In genomic region chr1:170593612-170594011, GRCh38 we compare ENCODE assay signal across 17 cellular contexts.
DNase-seq lines count a peak whose midpoint lies in the region; ATAC-seq, FAIRE-seq and TF ChIP-seq lines count a peak whose summit lies in the region.
"Had no signal": no experiment of that assay in that cellular context is flagged by ENCODE, and none has a peak within 500 bp of the region (broad histone marks: within the 10 kb centered on the region; RNA-seq: fewer than 3 reads in every experiment).

No MANE protein-coding gene starts in this region.

- H3K27me3 ChIP-seq in PC-9 (ENCODE audit: insufficient read depth, low read depth): no peaks in the 10 kb centered on the region
- H3K27me3 ChIP-seq in smooth muscle cell (ENCODE audit: low read depth): no peaks in the 10 kb centered on the region
- H3K27me3 ChIP-seq in mesendoderm (ENCODE audit: insufficient read depth, low read length, poor library complexity): peaks cover 2% of the 10 kb centered on the region
- H3K27me3 ChIP-seq: body of pancreas had no signal

- H3K4ac ChIP-seq in mesendoderm (ENCODE audit: low read depth, low read length): no peak overlapping the region

- no peaks in the 10 kb centered on the region for H3K79me2 ChIP-seq in PC-9 (ENCODE audit: low read depth)
- no peaks in the 10 kb centered on the region for H3K79me2 ChIP-seq in smooth muscle cell (ENCODE audit: low read depth)
- no peaks in the 10 kb centered on the region for H3K79me2 ChIP-seq in mesendoderm (ENCODE audit: control insufficient read depth, insufficient read depth, low read length)

- H3K36me3 ChIP-seq in PC-9 (ENCODE audit: low read depth) (no peaks in the 10 kb centered on the region), smooth muscle cell (ENCODE audit: low read depth) (no peaks in the 10 kb centered on the region), mesendoderm (ENCODE audit: control insufficient read depth, insufficient read depth, low read length) (no peaks in the 10 kb centered on the region)

- no peak overlapping the region for H2AK5ac ChIP-seq in mesendoderm (ENCODE audit: low read length)

- no peak overlapping the region for H3K56ac ChIP-seq in mesendoderm (ENCODE audit: low read length)

- CTCF ChIA-PET in PC-9 (lab: Charles Lee): no interaction called here

- H3K4me3 ChIP-seq in PC-9: no peak overlapping the region
- H3K4me3 ChIP-seq in fibroblast of villous mesenchyme (ENCODE audit: low read depth, low read length): no peak overlapping the region
- H3K4me3 ChIP-seq in smooth muscle cell: peak overlapping the region; percentile 17
- H3K4me3 ChIP-seq in mesendoderm (ENCODE audit: low read length): no peak overlapping the region
- H3K4me3 ChIP-seq: body of pancreas had no signal

- BruUV-seq in PC-9 (replicated peaks; lab: Mats Ljungman, UMichigan): no TSS peak

- no peak overlapping the region for H2BK5ac ChIP-seq in mesendoderm (ENCODE audit: low read length)

- H3K9ac ChIP-seq in smooth muscle cell (ENCODE audit: low read depth): no peak overlapping the region
- no peak overlapping the region for H3K9ac ChIP-seq in mesendoderm (ENCODE audit: low read length)

- H3K23ac ChIP-seq in mesendoderm (ENCODE audit: low read length): no peak overlapping the region

- H3K9me3 ChIP-seq in PC-9 (ENCODE audit: insufficient read depth, low read depth) (peaks cover 5% of the 10 kb centered on the region), smooth muscle cell (replicated peaks; ENCODE audit: low read depth) (peaks cover 12% of the 10 kb centered on the region)
- H3K9me3 ChIP-seq: body of pancreas had no signal

- 65% methylated on average over 2 of the region's 2 CpGs for WGBS in smooth muscle cell (ENCODE audit: low lambda C conversion rate)
- no CpG with 5 or more reads among the region's 2 CpGs for WGBS in mesendoderm (ENCODE audit: extremely low coverage, insufficient coverage, low lambda C conversion rate)

- ATAC-seq in HG02970 (IDR thresholded peaks at IDR 0.05; ENCODE audit: low FRiP score, unreplicated experiment) (no peak), GM18498 (IDR thresholded peaks at IDR 0.05; ENCODE audit: unreplicated experiment) (no peak)
- ATAC-seq: body of pancreas, natural killer cell had no signal

- intact Hi-C loops in PC-9 (cut with micrococcal nuclease; ENCODE audit: unreplicated experiment): no loop called here

- 0 out of 2 replicates have a peak overlapping the region, but pooled peaks have one; percentile 41 for H2AFZ ChIP-seq in PC-9
- no peak overlapping the region for H2AFZ ChIP-seq in smooth muscle cell (ENCODE audit: low read depth)

- no peaks in the 10 kb centered on the region for H3K4me1 ChIP-seq in PC-9 (replicated peaks; ENCODE audit: insufficient read depth)
- no peaks in the 10 kb centered on the region for H3K4me1 ChIP-seq in smooth muscle cell (ENCODE audit: low read depth)
- H3K4me1 ChIP-seq in mesendoderm (ENCODE audit: control insufficient read depth, low read depth, low read length): no peaks in the 10 kb centered on the region
- H3K4me1 ChIP-seq: body of pancreas had no signal

- H3K4me2 ChIP-seq in PC-9 (peak overlapping the region; percentile 30), smooth muscle cell (no peak overlapping the region), mesendoderm (ENCODE audit: low read length) (no peak overlapping the region)

- H3K18ac ChIP-seq in mesendoderm (ENCODE audit: low read length): no peak overlapping the region

- H3K27ac ChIP-seq in PC-9 (no peak overlapping the region), smooth muscle cell (ENCODE audit: low read depth) (no peak overlapping the region), mesendoderm (ENCODE audit: low read depth, low read length) (no peak overlapping the region)
- H3K27ac ChIP-seq: body of pancreas had no signal

- H3K79me1 ChIP-seq in mesendoderm (ENCODE audit: low read length): no peaks in the 10 kb centered on the region

- H4K5ac ChIP-seq in mesendoderm (ENCODE audit: low read length): no peak overlapping the region

- POLR2A ChIA-PET in PC-9 (lab: Charles Lee; ENCODE audit: unreplicated experiment): no interaction called here

- no peak overlapping the region for H4K8ac ChIP-seq in mesendoderm (ENCODE audit: low read depth, low read length)

- H3F3A ChIP-seq in PC-9 (ENCODE audit: insufficient read depth, low read depth) (no peaks in the 10 kb centered on the region), smooth muscle cell (ENCODE audit: low read depth) (no peaks in the 10 kb centered on the region)

- no peak overlapping the region for H2BK15ac ChIP-seq in mesendoderm (replicated peaks; ENCODE audit: low read depth)

- no peak for DNase-seq in D721Med (ENCODE audit: insufficient read length, low spot score)
- DNase-seq in PC-9: no peak
- DNase-seq in fibroblast of villous mesenchyme (ENCODE audit: low read depth): peak; percentile 7
- DNase-seq in smooth muscle cell (lab: John Stamatoyannopoulos, UW; ENCODE audit: unreplicated experiment): no peak
- DNase-seq in mesendoderm: no peak
- DNase-seq in NOMO-1 treated with DMSO at 0.1 percent for 48 hours (lab: John Stamatoyannopoulos, UW; ENCODE audit: unreplicated experiment): no peak
- DNase-seq: activated CD4-positive, CD25-positive, alpha-beta regulatory T cell treated with anti-CD3 and anti-CD28 coated beads, Interleukin-2, amount 50 U/mL, for 72 hours; body of pancreas; COR-L47; cortex of kidney; natural killer cell; NCI-H774 had no signal

- no peaks in the 10 kb centered on the region for H3K9me2 ChIP-seq in PC-9 (ENCODE audit: insufficient read depth)

- FAIRE-seq in D721Med (lab: Jason Lieb, UNC): peak; percentile 48
- FAIRE-seq: frontal cortex, GM19239, HTR-8/SVneo had no signal

- no peak overlapping the region for H2BK120ac ChIP-seq in mesendoderm (ENCODE audit: low read depth, low read length)

- H4K20me1 ChIP-seq in PC-9 (ENCODE audit: insufficient read depth) (no peaks in the 10 kb centered on the region), smooth muscle cell (ENCODE audit: low read depth) (no peaks in the 10 kb centered on the region)

- no peak for TF ChIP-seq CTCF in D721Med (IDR thresholded peaks at IDR 0.05; ENCODE audit: insufficient read depth, missing control alignments)
- TF ChIP-seq CTCF in PC-9 (conservative IDR thresholded peaks at IDR 0.05): no peak
- no peak for TF ChIP-seq CTCF in fibroblast of villous mesenchyme (IDR thresholded peaks at IDR 0.05; ENCODE audit: insufficient read depth, low read depth, low read length)
- no peak for TF ChIP-seq CTCF in smooth muscle cell (IDR thresholded peaks at IDR 0.05; ENCODE audit: borderline replicate concordance, insufficient read depth, poor library complexity, severe bottlenecking)
